Comparison of ENCODE assay signal across 1 cellular context in genomic region chr20:79565-79964, GRCh38.
TF ChIP-seq lines count a peak whose summit lies in the region.

No MANE protein-coding gene starts in this region.

TF ChIP-seq in HepG2, 621 proteins besides CTCF, POLR2A, EP300 and RAD21 (continued from another document):
- TF ChIP-seq RBM39 (IDR thresholded peaks at IDR 0.05; ENCODE audit: low read depth, low read length, poor library complexity, severe bottlenecking) (no peak), IRF2 (CRISPR knock-in tag; IDR thresholded peaks at IDR 0.05) (no peak), ZNF430 (CRISPR knock-in tag; IDR thresholded peaks at IDR 0.05) (no peak), ZKSCAN5 (CRISPR knock-in tag; IDR thresholded peaks at IDR 0.05) (no peak), RARG (CRISPR knock-in tag; IDR thresholded peaks at IDR 0.05; ENCODE audit: low read depth) (no peak), GTF2F1 (IDR thresholded peaks at IDR 0.05; ENCODE audit: low read length) (no peak), KDM5B (CRISPR knock-in tag; IDR thresholded peaks at IDR 0.05; ENCODE audit: borderline replicate concordance) (no peak), ZNF678 (CRISPR knock-in tag; IDR thresholded peaks at IDR 0.05) (no peak), ZGPAT (CRISPR knock-in tag; IDR thresholded peaks at IDR 0.05) (no peak), REL (CRISPR knock-in tag; conservative IDR thresholded peaks at IDR 0.05) (no peak), IRX3 (CRISPR knock-in tag; IDR thresholded peaks at IDR 0.05; ENCODE audit: borderline replicate concordance, low read depth) (no peak), ZSCAN20 (CRISPR knock-in tag; IDR thresholded peaks at IDR 0.05; ENCODE audit: borderline replicate concordance) (no peak), GATA4 (IDR thresholded peaks at IDR 0.05; ENCODE audit: borderline replicate concordance, low read depth) (no peak)
